ENCODE assay signal across 31 cellular contexts in the genomic region with DNA sequence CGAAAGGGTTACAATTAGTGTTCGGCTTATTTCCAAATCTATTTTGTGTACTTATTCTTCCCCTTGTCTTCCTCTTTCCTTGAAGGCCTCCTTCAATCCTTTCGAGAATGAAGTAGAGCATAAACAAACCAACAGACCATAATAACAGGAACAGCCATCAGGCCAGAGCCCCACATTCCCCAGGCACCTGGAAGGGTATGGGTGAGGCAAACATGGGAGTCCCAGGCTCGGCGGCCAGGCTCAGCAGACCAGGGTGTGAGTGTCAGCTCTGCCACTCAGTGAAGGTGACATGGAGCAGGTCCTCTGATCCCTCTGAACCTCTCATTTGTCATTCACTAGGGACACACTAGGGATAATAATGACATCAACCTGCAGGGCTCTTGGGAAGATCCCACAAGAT. TPM values are rescaled to one million over a fixed set of nuclear protein-coding genes. Genes with fewer than 3 reads are reported as not detected.
"Had no signal": no experiment of that assay in that cellular context is flagged by ENCODE, and none has a peak within 500 bp of the region (broad histone marks: within the 10 kb centered on the region; RNA-seq: fewer than 3 reads in every experiment).

No MANE protein-coding gene starts in this region.

- H3K36me3 ChIP-seq: neutrophil, right lobe of liver, uterus had no signal

- H3K27me3 Mint-ChIP-seq: memory B cell; stimulated activated naive CD8-positive, alpha-beta T cell treated with anti-CD3 and anti-CD28 coated beads, Interleukin-15, amount 100 ng/mL, for 72 hours had no signal

- H3K9me3 Mint-ChIP-seq: memory B cell; natural killer cell; stimulated activated naive CD8-positive, alpha-beta T cell treated with anti-CD3 and anti-CD28 coated beads, Interleukin-15, amount 100 ng/mL, for 72 hours had no signal

- H3K4me3 Mint-ChIP-seq: memory B cell; natural killer cell; stimulated activated naive CD8-positive, alpha-beta T cell treated with anti-CD3 and anti-CD28 coated beads, Interleukin-15, amount 100 ng/mL, for 72 hours had no signal

- H3K4me1 Mint-ChIP-seq: memory B cell; natural killer cell; stimulated activated naive CD8-positive, alpha-beta T cell treated with anti-CD3 and anti-CD28 coated beads, Interleukin-15, amount 100 ng/mL, for 72 hours had no signal

- DNase-seq: dermis blood vessel endothelial cell; effector memory CD4-positive, alpha-beta T cell; esophagus squamous epithelium; foreskin melanocyte; head of caudate nucleus; hippocampal formation; left cardiac atrium; left ventricle myocardium superior; lower lobe of right lung; natural killer cell; retina; right lobe of liver; small intestine; stimulated activated CD4-positive, alpha-beta T cell treated with anti-CD3 and anti-CD28 coated beads, Interleukin-1b, Interleukin-23, amount 100 ng/mL, for 48 hours; stimulated activated CD4-positive, alpha-beta T cell treated with anti-CD3 and anti-CD28 coated beads, Interleukin-4, amount 100 ng/mL, for 1 hour; stimulated activated CD8-positive, alpha-beta memory T cell treated with anti-CD3 and anti-CD28 coated beads, Interleukin-4, amount 100 ng/mL, for 48 hours; stimulated activated naive CD4-positive, alpha-beta T cell; stimulated activated naive CD8-positive, alpha-beta T cell treated with anti-CD3 and anti-CD28 coated beads, Interleukin-15, amount 100 ng/mL, for 72 hours; tibial artery; upper lobe of left lung; uterus had no signal

- H3K4me3 ChIP-seq: coronary artery, esophagus squamous epithelium, lower lobe of right lung, pancreas, right lobe of liver, tibial artery, upper lobe of left lung, uterus had no signal

- ATAC-seq: lower lobe of right lung; natural killer cell; pancreas; stimulated activated naive CD8-positive, alpha-beta T cell treated with anti-CD3 and anti-CD28 coated beads, Interleukin-15, amount 100 ng/mL, for 72 hours had no signal

- H3K9me3 ChIP-seq: esophagus squamous epithelium, lower lobe of right lung, neutrophil, pancreas, right lobe of liver, tibial artery, upper lobe of left lung, uterus had no signal

- H3K27ac ChIP-seq: coronary artery, esophagus squamous epithelium, lower lobe of right lung, neutrophil, pancreas, right lobe of liver, tibial artery, upper lobe of left lung, uterus had no signal

- H3K4me1 ChIP-seq: lower lobe of right lung, pancreas, tibial artery, upper lobe of left lung, uterus had no signal

- H3K36me3 Mint-ChIP-seq: memory B cell, natural killer cell had no signal

- H3K27me3 ChIP-seq: esophagus squamous epithelium, neutrophil, pancreas, right lobe of liver, tibial artery, upper lobe of left lung, uterus had no signal

- H3K27ac Mint-ChIP-seq: memory B cell, natural killer cell had no signal

RNA-seq across cellular contexts. Expression of gene TMIE, which starts 21.5 kb away (rescaled TPM):
- total RNA-seq: epithelial cell of proximal tubule, natural killer cell had no signal
- polyA plus RNA-seq: neural cell had no signal

RNA-seq across cellular contexts. Expression of gene PRSS50, which starts 38.0 kb away (rescaled TPM):
- total RNA-seq: dermis blood vessel endothelial cell, endothelial cell of umbilical vein, epithelial cell of proximal tubule, left cardiac atrium, mononuclear cell, posterior vena cava, pulmonary artery endothelial cell had no signal
- polyA plus RNA-seq: endothelial cell of umbilical vein, neural cell had no signal
